ENCODE assay signal across 1 cellular context in the genomic region with DNA sequence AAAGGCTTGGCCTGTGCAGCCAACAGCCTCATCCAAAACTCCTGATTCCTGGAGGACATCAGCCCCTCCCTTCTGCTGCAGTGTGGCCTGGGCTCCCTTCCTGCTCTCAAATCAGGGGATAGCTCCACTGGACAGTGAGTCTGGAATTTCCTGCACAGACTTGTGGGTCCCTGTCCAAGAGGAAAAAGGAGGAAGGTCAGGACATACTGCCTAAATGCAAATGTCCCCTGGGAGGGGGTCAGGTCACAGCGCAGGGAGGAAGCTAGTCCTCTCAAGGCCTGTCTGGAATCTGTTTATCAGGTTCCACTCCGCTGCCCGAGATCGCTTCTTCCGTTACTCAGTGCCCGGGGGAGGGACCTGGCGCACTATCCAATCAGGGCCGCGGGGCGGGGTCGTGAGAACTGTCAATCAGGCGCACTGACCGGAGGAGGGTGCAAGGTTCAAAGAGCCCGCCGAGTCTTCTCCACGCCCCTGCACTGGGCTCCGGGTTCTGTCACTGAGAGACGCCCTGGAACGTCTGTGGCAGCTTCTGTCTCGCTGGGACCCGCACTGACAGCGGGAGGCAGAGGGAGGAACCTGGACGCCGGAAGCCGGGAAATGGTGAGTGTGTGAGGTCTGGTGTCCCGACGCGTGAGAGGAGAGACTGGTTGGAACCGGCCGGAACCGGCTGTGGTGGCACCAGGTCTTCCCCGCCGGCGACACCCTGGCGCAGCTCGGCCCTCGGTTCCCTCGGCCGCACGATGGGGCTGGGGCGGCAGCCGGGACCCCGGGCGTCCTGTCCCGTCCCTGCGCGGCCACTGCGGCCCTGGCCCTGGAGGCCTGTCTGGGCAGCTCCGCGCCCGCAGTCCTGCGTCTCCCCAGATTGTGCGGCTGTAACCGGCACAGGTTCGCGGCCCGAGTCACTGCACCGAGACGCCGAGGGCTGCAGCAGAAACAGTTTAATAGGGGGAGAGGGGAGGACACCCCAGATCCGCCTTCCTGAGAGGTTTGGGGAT.
TF ChIP-seq lines count a peak whose summit lies in the region.

A gene (plus strand): TSS at position 404 of the 995 bp plus-strand sequence. CDS start 194 bp downstream, at position 598.

TF ChIP-seq in HepG2, 621 proteins besides CTCF, POLR2A, EP300 and RAD21 (continues in another document):
- TF ChIP-seq MYNN (CRISPR knock-in tag; IDR thresholded peaks at IDR 0.05; ENCODE audit: low read depth), result no peak
- no peak for TF ChIP-seq KLF13 (CRISPR knock-in tag; IDR thresholded peaks at IDR 0.05)
- TF ChIP-seq, protein P1, sequence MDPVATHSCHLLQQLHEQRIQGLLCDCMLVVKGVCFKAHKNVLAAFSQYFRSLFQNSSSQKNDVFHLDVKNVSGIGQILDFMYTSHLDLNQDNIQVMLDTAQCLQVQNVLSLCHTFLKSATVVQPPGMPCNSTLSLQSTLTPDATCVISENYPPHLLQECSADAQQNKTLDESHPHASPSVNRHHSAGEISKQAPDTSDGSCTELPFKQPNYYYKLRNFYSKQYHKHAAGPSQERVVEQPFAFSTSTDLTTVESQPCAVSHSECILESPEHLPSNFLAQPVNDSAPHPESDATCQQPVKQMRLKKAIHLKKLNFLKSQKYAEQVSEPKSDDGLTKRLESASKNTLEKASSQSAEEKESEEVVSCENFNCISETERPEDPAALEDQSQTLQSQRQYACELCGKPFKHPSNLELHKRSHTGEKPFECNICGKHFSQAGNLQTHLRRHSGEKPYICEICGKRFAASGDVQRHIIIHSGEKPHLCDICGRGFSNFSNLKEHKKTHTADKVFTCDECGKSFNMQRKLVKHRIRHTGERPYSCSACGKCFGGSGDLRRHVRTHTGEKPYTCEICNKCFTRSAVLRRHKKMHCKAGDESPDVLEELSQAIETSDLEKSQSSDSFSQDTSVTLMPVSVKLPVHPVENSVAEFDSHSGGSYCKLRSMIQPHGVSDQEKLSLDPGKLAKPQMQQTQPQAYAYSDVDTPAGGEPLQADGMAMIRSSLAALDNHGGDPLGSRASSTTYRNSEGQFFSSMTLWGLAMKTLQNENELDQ (CRISPR knock-in tag; IDR thresholded peaks at IDR 0.05; ENCODE audit: borderline replicate concordance), result no peak
- peak; percentile 82; the same call in 1 of the 2 replicates for TF ChIP-seq GATA4 (IDR thresholded peaks at IDR 0.05; ENCODE audit: borderline replicate concordance, low read depth)
- TF ChIP-seq, protein P2, sequence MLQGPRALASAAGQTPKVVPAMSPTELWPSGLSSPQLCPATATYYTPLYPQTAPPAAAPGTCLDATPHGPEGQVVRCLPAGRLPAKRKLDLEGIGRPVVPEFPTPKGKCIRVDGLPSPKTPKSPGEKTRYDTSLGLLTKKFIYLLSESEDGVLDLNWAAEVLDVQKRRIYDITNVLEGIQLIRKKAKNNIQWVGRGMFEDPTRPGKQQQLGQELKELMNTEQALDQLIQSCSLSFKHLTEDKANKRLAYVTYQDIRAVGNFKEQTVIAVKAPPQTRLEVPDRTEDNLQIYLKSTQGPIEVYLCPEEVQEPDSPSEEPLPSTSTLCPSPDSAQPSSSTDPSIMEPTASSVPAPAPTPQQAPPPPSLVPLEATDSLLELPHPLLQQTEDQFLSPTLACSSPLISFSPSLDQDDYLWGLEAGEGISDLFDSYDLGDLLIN (CRISPR knock-in tag; IDR thresholded peaks at IDR 0.05; ENCODE audit: borderline replicate concordance), result no peak
- no peak for TF ChIP-seq MTA3 (CRISPR knock-in tag; IDR thresholded peaks at IDR 0.05)
- TF ChIP-seq ZNF891 (CRISPR knock-in tag; IDR thresholded peaks at IDR 0.05), result peak; percentile 39; the same call in 1 of the 2 replicates
- TF ChIP-seq, protein P3, sequence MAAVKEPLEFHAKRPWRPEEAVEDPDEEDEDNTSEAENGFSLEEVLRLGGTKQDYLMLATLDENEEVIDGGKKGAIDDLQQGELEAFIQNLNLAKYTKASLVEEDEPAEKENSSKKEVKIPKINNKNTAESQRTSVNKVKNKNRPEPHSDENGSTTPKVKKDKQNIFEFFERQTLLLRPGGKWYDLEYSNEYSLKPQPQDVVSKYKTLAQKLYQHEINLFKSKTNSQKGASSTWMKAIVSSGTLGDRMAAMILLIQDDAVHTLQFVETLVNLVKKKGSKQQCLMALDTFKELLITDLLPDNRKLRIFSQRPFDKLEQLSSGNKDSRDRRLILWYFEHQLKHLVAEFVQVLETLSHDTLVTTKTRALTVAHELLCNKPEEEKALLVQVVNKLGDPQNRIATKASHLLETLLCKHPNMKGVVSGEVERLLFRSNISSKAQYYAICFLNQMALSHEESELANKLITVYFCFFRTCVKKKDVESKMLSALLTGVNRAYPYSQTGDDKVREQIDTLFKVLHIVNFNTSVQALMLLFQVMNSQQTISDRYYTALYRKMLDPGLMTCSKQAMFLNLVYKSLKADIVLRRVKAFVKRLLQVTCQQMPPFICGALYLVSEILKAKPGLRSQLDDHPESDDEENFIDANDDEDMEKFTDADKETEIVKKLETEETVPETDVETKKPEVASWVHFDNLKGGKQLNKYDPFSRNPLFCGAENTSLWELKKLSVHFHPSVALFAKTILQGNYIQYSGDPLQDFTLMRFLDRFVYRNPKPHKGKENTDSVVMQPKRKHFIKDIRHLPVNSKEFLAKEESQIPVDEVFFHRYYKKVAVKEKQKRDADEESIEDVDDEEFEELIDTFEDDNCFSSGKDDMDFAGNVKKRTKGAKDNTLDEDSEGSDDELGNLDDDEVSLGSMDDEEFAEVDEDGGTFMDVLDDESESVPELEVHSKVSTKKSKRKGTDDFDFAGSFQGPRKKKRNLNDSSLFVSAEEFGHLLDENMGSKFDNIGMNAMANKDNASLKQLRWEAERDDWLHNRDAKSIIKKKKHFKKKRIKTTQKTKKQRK (IDR thresholded peaks at IDR 0.05; ENCODE audit: low read length), result no peak
- TF ChIP-seq KLF6 (CRISPR knock-in tag; IDR thresholded peaks at IDR 0.05), result no peak; the same call in 1 of the 2 replicates
- TF ChIP-seq, protein P4, sequence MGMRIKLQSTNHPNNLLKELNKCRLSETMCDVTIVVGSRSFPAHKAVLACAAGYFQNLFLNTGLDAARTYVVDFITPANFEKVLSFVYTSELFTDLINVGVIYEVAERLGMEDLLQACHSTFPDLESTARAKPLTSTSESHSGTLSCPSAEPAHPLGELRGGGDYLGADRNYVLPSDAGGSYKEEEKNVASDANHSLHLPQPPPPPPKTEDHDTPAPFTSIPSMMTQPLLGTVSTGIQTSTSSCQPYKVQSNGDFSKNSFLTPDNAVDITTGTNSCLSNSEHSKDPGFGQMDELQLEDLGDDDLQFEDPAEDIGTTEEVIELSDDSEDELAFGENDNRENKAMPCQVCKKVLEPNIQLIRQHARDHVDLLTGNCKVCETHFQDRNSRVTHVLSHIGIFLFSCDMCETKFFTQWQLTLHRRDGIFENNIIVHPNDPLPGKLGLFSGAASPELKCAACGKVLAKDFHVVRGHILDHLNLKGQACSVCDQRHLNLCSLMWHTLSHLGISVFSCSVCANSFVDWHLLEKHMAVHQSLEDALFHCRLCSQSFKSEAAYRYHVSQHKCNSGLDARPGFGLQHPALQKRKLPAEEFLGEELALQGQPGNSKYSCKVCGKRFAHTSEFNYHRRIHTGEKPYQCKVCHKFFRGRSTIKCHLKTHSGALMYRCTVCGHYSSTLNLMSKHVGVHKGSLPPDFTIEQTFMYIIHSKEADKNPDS (CRISPR knock-in tag; IDR thresholded peaks at IDR 0.05), result peak; percentile 43; the same call in 1 of the 2 replicates
- TF ChIP-seq, protein P5, sequence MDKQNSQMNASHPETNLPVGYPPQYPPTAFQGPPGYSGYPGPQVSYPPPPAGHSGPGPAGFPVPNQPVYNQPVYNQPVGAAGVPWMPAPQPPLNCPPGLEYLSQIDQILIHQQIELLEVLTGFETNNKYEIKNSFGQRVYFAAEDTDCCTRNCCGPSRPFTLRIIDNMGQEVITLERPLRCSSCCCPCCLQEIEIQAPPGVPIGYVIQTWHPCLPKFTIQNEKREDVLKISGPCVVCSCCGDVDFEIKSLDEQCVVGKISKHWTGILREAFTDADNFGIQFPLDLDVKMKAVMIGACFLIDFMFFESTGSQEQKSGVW (CRISPR knock-in tag; IDR thresholded peaks at IDR 0.05; ENCODE audit: borderline replicate concordance), result no peak
- TF ChIP-seq ZKSCAN1 (IDR thresholded peaks at IDR 0.05; ENCODE audit: low read length), result no peak
- TF ChIP-seq ZFP1 (CRISPR knock-in tag; IDR thresholded peaks at IDR 0.05), result no peak
- TF ChIP-seq, protein P6, sequence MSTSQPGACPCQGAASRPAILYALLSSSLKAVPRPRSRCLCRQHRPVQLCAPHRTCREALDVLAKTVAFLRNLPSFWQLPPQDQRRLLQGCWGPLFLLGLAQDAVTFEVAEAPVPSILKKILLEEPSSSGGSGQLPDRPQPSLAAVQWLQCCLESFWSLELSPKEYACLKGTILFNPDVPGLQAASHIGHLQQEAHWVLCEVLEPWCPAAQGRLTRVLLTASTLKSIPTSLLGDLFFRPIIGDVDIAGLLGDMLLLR (CRISPR knock-in tag; IDR thresholded peaks at IDR 0.05), result no peak
- TF ChIP-seq, protein P7, sequence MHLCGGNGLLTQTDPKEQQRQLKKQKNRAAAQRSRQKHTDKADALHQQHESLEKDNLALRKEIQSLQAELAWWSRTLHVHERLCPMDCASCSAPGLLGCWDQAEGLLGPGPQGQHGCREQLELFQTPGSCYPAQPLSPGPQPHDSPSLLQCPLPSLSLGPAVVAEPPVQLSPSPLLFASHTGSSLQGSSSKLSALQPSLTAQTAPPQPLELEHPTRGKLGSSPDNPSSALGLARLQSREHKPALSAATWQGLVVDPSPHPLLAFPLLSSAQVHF (CRISPR knock-in tag; IDR thresholded peaks at IDR 0.05), result no peak
- TF ChIP-seq, protein P8, sequence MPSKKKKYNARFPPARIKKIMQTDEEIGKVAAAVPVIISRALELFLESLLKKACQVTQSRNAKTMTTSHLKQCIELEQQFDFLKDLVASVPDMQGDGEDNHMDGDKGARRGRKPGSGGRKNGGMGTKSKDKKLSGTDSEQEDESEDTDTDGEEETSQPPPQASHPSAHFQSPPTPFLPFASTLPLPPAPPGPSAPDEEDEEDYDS (CRISPR knock-in tag; IDR thresholded peaks at IDR 0.05), result peak; percentile 87
- TF ChIP-seq, protein P9, sequence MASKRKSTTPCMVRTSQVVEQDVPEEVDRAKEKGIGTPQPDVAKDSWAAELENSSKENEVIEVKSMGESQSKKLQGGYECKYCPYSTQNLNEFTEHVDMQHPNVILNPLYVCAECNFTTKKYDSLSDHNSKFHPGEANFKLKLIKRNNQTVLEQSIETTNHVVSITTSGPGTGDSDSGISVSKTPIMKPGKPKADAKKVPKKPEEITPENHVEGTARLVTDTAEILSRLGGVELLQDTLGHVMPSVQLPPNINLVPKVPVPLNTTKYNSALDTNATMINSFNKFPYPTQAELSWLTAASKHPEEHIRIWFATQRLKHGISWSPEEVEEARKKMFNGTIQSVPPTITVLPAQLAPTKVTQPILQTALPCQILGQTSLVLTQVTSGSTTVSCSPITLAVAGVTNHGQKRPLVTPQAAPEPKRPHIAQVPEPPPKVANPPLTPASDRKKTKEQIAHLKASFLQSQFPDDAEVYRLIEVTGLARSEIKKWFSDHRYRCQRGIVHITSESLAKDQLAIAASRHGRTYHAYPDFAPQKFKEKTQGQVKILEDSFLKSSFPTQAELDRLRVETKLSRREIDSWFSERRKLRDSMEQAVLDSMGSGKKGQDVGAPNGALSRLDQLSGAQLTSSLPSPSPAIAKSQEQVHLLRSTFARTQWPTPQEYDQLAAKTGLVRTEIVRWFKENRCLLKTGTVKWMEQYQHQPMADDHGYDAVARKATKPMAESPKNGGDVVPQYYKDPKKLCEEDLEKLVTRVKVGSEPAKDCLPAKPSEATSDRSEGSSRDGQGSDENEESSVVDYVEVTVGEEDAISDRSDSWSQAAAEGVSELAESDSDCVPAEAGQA (IDR thresholded peaks at IDR 0.05; ENCODE audit: low read depth), result no peak
- TF ChIP-seq, protein P9 (CRISPR knock-in tag; IDR thresholded peaks at IDR 0.05; ENCODE audit: borderline replicate concordance), result no peak
- peak; percentile 67; the same call in 1 of the 2 replicates for TF ChIP-seq ARNTL (CRISPR knock-in tag; IDR thresholded peaks at IDR 0.05)
- no peak for TF ChIP-seq EHMT2 (IDR thresholded peaks at IDR 0.05; ENCODE audit: borderline replicate concordance, low read depth, low read length)
- no peak; the same call in 1 of the 2 replicates for TF ChIP-seq ZNF766 (CRISPR knock-in tag; IDR thresholded peaks at IDR 0.05; ENCODE audit: borderline replicate concordance)
- TF ChIP-seq, protein P10, sequence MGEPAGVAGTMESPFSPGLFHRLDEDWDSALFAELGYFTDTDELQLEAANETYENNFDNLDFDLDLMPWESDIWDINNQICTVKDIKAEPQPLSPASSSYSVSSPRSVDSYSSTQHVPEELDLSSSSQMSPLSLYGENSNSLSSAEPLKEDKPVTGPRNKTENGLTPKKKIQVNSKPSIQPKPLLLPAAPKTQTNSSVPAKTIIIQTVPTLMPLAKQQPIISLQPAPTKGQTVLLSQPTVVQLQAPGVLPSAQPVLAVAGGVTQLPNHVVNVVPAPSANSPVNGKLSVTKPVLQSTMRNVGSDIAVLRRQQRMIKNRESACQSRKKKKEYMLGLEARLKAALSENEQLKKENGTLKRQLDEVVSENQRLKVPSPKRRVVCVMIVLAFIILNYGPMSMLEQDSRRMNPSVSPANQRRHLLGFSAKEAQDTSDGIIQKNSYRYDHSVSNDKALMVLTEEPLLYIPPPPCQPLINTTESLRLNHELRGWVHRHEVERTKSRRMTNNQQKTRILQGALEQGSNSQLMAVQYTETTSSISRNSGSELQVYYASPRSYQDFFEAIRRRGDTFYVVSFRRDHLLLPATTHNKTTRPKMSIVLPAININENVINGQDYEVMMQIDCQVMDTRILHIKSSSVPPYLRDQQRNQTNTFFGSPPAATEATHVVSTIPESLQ (CRISPR knock-in tag; conservative IDR thresholded peaks at IDR 0.05), result no peak
- TF ChIP-seq HNRNPK (IDR thresholded peaks at IDR 0.05; ENCODE audit: low read depth, low read length, poor library complexity, severe bottlenecking), result no peak
- TF ChIP-seq HOXD1 (CRISPR knock-in tag; IDR thresholded peaks at IDR 0.05), result no peak
- TF ChIP-seq FOSL1 (CRISPR knock-in tag; IDR thresholded peaks at IDR 0.05; ENCODE audit: borderline replicate concordance), result no peak
- TF ChIP-seq GABPA (IDR thresholded peaks at IDR 0.05; ENCODE audit: low read depth, low read length), result peak; percentile 21; the same call in 1 of the 2 replicates
- TF ChIP-seq GABPA (CRISPR knock-in tag; IDR thresholded peaks at IDR 0.05; ENCODE audit: low read depth), result peak; percentile 79
- TF ChIP-seq, protein P11, sequence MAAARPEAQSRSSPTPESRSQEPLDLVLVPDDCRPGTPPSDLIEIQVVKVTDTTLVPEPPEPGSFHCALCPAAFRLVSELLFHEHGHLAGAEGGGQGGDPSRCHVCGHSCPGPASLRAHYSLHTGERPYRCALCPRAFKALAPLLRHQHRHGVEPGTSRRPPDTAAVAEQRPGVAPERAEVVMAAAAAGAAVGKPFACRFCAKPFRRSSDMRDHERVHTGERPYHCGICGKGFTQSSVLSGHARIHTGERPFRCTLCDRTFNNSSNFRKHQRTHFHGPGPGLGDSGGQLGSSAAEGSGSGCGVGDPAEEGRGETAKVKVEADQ (CRISPR knock-in tag; IDR thresholded peaks at IDR 0.05; ENCODE audit: borderline replicate concordance), result peak; percentile 45; the same call in 1 of the 2 replicates
